In the genomic region with DNA sequence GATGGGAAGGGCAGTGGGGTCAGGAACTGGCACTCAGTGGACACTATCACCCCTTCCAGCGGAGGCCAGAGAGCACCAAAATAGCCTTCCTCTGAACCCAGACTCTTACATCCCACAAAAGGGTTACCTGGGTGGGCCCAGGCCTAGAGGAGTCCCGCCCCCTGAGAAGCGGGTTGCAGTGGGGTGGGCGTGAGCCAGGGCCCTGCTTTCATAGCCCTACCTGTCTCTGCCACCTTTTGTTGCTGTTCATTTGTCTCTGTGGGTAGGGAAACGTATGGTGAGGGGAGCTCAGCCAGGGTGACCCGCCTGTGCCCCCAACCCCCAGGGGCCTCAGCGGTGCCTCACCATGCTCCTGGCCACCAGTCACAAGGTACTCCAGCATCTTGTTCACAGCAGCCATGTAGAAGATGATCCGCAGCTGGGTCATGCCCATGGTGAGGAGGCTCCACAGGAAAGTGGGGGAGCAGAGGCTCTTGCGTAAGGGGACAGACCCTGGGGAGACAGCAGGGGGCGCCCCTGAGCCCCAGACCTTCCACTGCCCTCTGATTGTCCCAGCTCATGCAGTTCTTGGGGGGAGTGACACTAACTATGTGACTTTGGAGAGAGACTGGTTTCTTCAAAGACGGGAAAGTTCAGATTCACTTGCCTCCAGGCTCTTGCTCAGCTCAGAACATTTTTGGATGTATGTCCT, we compare ENCODE assay signal across 10 cellular contexts. TPM values are rescaled to one million over a fixed set of nuclear protein-coding genes. Genes with fewer than 3 reads are reported as not detected.
DNase-seq lines count a peak whose midpoint lies in the region; ATAC-seq, FAIRE-seq and TF ChIP-seq lines count a peak whose summit lies in the region.
"Had no signal": no experiment of that assay in that cellular context is flagged by ENCODE, and none has a peak within 500 bp of the region (broad histone marks: within the 10 kb centered on the region; RNA-seq: fewer than 3 reads in every experiment).

No MANE protein-coding gene starts in this region.

- peaks cover 78% of the 10 kb centered on the region; the same call in 2 of the 3 replicates for H3K36me3 ChIP-seq in K562 (ENCODE audit: control insufficient read depth, insufficient read depth, low read length)
- H3K36me3 ChIP-seq in lung (ENCODE audit: control insufficient read depth in 2 of 2, insufficient read depth in 2 of 2, low read length in 2 of 2) = peaks cover 0 to 28% of the 10 kb centered on the region in 2 donors

- H3K4me2 ChIP-seq in K562 (ENCODE audit: insufficient read depth, low read length) = no peak overlapping the region

- H3K79me2 ChIP-seq in K562 (ENCODE audit: control insufficient read depth, insufficient read depth, low read length) = no peaks in the 10 kb centered on the region

- H3K27ac ChIP-seq in K562 (ENCODE audit: extremely low read depth, low read depth, low read length) (no peak overlapping the region), lung (ENCODE audit: low read depth in 1 of 2, low read length in 1 of 2) (no peak overlapping the region)

- H3K4me1 ChIP-seq in K562 (replicated peaks in 1 of 2; ENCODE audit: control insufficient read depth in 2 of 2, insufficient read depth in 2 of 2, low read length in 2 of 2) (peaks cover 0 to 7% of the 10 kb centered on the region in 2 experiments; a peak in 2 of 5 replicates), lung (ENCODE audit: control insufficient read depth in 2 of 2, insufficient read depth in 2 of 2, low read length in 2 of 2) (no peaks in the 10 kb centered on the region)

- no peak overlapping the region for H2AFZ ChIP-seq in K562 (ENCODE audit: low read depth, low read length)

- TF ChIP-seq CTCF in K562 (IDR thresholded peaks at IDR 0.05 in 2 of 3, conservative IDR thresholded peaks at IDR 0.05 in 1 of 3; ENCODE audit: insufficient read depth in 2 of 3, low read depth in 1 of 3, low read length in 3 of 3) (peak; percentile 80 to 93 (median 82)), lung (IDR thresholded peaks at IDR 0.05; ENCODE audit: control extremely low read depth, extremely low read depth) (no peak)

- DNase-seq in AG08395 (ENCODE audit: low spot score) (peak; percentile 48), K562 (ENCODE audit: extremely low read depth in 1 of 4, low spot score in 3 of 4) (peak; percentile 68 to 76 (median 74)), lung (ENCODE audit: low spot score) (no peak), NCI-H128 (lab: John Stamatoyannopoulos, UW; ENCODE audit: unreplicated experiment) (no peak), kidney glomerular epithelial cell (lab: John Stamatoyannopoulos, UW) (no peak), T1000 (lab: John Stamatoyannopoulos, UW) (no peak)

- TF ChIP-seq POLR2A in K562 (conservative IDR thresholded peaks at IDR 0.05) = no peak

- TF ChIP-seq EP300 in K562 (IDR thresholded peaks at IDR 0.05; ENCODE audit: low read length) = no peak

- H3K9me3 ChIP-seq in K562 (replicated peaks; ENCODE audit: control insufficient read depth, insufficient read depth, low read depth, low read length) = no peaks in the 10 kb centered on the region
- H3K9me3 ChIP-seq in lung (ENCODE audit: control insufficient read depth in 2 of 2, insufficient read depth in 1 of 2, low read length in 1 of 2) = no peaks in the 10 kb centered on the region

- POLR2A ChIA-PET in K562 (lab: Yijun Ruan, JAX) = interaction anchor here (0.7 to 1.1 kb wide), 3 partner anchors 28 to 119 kb away, joined by 3 to 4 read pairs (median 4); no protein-coding TSS in a partner anchor

- WGBS in K562 (ENCODE audit: insufficient coverage, low coverage, missing lambda C conversion rate) = 81% methylated on average over 11 of the region's 11 CpGs
- WGBS in lung, 2 donors = 81 to 83% methylated on average over 11 of the region's 11 CpGs

- ATAC-seq in GM18909 (IDR thresholded peaks at IDR 0.05; ENCODE audit: poor library complexity, unreplicated experiment) = peak; percentile 41
- peak; percentile 77 for ATAC-seq in SK-N-SH treated with all-trans-retinoic acid at 6 μM for 48 hours
- ATAC-seq in K562 = peak; percentile 81
- ATAC-seq in lung (ENCODE audit: insufficient read depth, low FRiP score) = peak; percentile 37

- peak; percentile 43 to 70 for TF ChIP-seq RAD21 in K562 (CRISPR knock-in tag; conservative IDR thresholded peaks at IDR 0.05 in 1 of 2, IDR thresholded peaks at IDR 0.05 in 1 of 2)

- intact Hi-C loops in K562 (cut with micrococcal nuclease) = loop anchor here (5.0 kb wide), 1 partner anchor 34 kb away; no protein-coding TSS in a partner anchor

- 0 out of 2 replicates have a peak, but pooled peaks cover 3% of the 10 kb centered on the region for H4K20me1 ChIP-seq in K562 (replicated peaks; ENCODE audit: control insufficient read depth, insufficient read depth, low read length)

- in situ Hi-C loops in K562 (cut with MboI) = loop anchor here (5.0 kb wide), 1 partner anchor 36 kb away; no protein-coding TSS in a partner anchor

- peak; percentile 83 for FAIRE-seq in K562 (lab: Jason Lieb, UNC)
- FAIRE-seq: endometrium had no signal

- CTCF ChIA-PET in K562 (lab: Yijun Ruan, JAX; ENCODE audit: low intra/inter-chr PET ratio) = interaction anchor here (0.6 to 5.1 kb wide), 5 partner anchors 29 to 154 kb away, joined by 3 to 51 read pairs (median 4); no protein-coding TSS in a partner anchor

- H3K9me1 ChIP-seq in K562 (ENCODE audit: control insufficient read depth, insufficient read depth, low read length) = no peaks in the 10 kb centered on the region

- no TSS peak for BruUV-seq in K562 (replicated peaks; lab: Mats Ljungman, UMichigan)

- no peak overlapping the region; a peak in 1 of 4 replicates for H3K9ac ChIP-seq in K562 (ENCODE audit: insufficient read depth in 1 of 2, low read depth in 2 of 2, low read length in 2 of 2)

- H3K27me3 ChIP-seq in K562 (ENCODE audit: control insufficient read depth in 2 of 2, insufficient read depth in 2 of 2, low read length in 2 of 2) (no peaks in the 10 kb centered on the region), lung (ENCODE audit: control insufficient read depth, insufficient read depth) (no peaks in the 10 kb centered on the region)

- H3K4me3 ChIP-seq in K562 (no peak overlapping the region), lung (no peak overlapping the region)

RNA-seq across cellular contexts. Expression of a gene that starts 24.0 kb away (rescaled TPM):
- 70.0 and 187 TPM in 2 replicates for total RNA-seq in K562 (2011; cell fraction: chromatin; rRNA removed; ENCODE audit: low replicate concordance)
- 140 and 142 TPM in 2 replicates for total RNA-seq in K562 (2011; cell fraction: nucleolus; rRNA removed)
- 97.5 and 106 TPM in 2 replicates for total RNA-seq in K562 (2011; cell fraction: nucleoplasm; rRNA removed)
- total RNA-seq in K562 (2014; rRNA removed) (32.0 and 36.4 TPM in 2 replicates), K562 (2014; rRNA removed; fragmentation: Illumina TruSeq; extraction: Trizol) (14.8 and 17.3 TPM in 2 replicates), K562 (2015; rRNA removed; fragmentation: Illumina TruSeq; extraction: Trizol) (16.1 and 17.8 TPM in 2 replicates), K562 (2021) (41.8 and 42.9 TPM in 2 replicates), lung (10 to 100 TPM; 18.5 to 18.7 TPM)
- polyA plus RNA-seq in K562 (2011; rRNA removed) (24.6 and 30.6 TPM in 2 replicates), K562 (2014; fragmentation: Illumina TruSeq; extraction: Trizol) (33.4 and 37.3 TPM in 2 replicates), K562 (2014; fragmentation: Nextera tagmentation; extraction: Ambion mirVana) (1 to 10 TPM; 2.6 to 3.8 TPM), K562 (2014; rRNA removed) (29.9 and 30.6 TPM in 2 replicates), lung (10 to 100 TPM; 10.3 to 14.8 TPM)
- polyA plus RNA-seq in K562 (2011; cell fraction: cytosol; rRNA removed) = 32.9 and 51.5 TPM in 2 replicates
- 72.6 and 94.2 TPM in 2 replicates for polyA plus RNA-seq in K562 (2011; cell fraction: nucleus; rRNA removed)
- 24.9 and 86.3 TPM in 2 replicates for polyA plus RNA-seq in K562 (2012)
- polyA minus RNA-seq in K562 (2011; rRNA and poly(A)+ RNA removed) = 23.7 and 32.9 TPM in 2 replicates
- polyA minus RNA-seq in K562 (2011; cell fraction: cytosol; rRNA and poly(A)+ RNA removed) = 24.3 and 29.1 TPM in 2 replicates
- polyA minus RNA-seq in K562 (2011; cell fraction: nucleus; rRNA and poly(A)+ RNA removed) = 38.5 and 48.2 TPM in 2 replicates

RNA-seq across cellular contexts. Expression of a gene that starts 31.2 kb away (rescaled TPM):
- total RNA-seq in K562 (2011; cell fraction: chromatin; rRNA removed; ENCODE audit: low replicate concordance) = not detected in 2 replicates
- total RNA-seq in K562 (2011; cell fraction: nucleolus; rRNA removed) = 0.50 and 0.53 TPM in 2 replicates
- 0.46 and 1.2 TPM in 2 replicates for total RNA-seq in K562 (2011; cell fraction: nucleoplasm; rRNA removed)
- total RNA-seq in K562 (2014; rRNA removed) (0.29 TPM in 1 of 2 replicates, not detected in the other), K562 (2014; rRNA removed; fragmentation: Illumina TruSeq; extraction: Trizol) (not detected in 2 replicates), K562 (2015; rRNA removed; fragmentation: Illumina TruSeq; extraction: Trizol) (0.07 TPM in 1 of 2 replicates, not detected in the other), K562 (2021) (1.8 and 1.9 TPM in 2 replicates), lung (1 to 10 TPM in 1 of 2 donors, under 1 TPM in 1; 0.31 to 4.8 TPM)
- polyA plus RNA-seq in K562 (2011; rRNA removed) (0.06 and 0.30 TPM in 2 replicates), K562 (2014; fragmentation: Illumina TruSeq; extraction: Trizol) (0.34 and 1.1 TPM in 2 replicates), K562 (2014; fragmentation: Nextera tagmentation; extraction: Ambion mirVana) (not detected), K562 (2014; rRNA removed) (0.69 and 0.82 TPM in 2 replicates), lung (1 to 10 TPM; 1.5 to 1.8 TPM)
- 0.07 and 0.21 TPM in 2 replicates for polyA plus RNA-seq in K562 (2011; cell fraction: cytosol; rRNA removed)
- 0.25 and 0.47 TPM in 2 replicates for polyA plus RNA-seq in K562 (2011; cell fraction: nucleus; rRNA removed)
- polyA plus RNA-seq in K562 (2012) = 1.5 and 5.3 TPM in 2 replicates
- not detected in 2 replicates for polyA minus RNA-seq in K562 (2011; rRNA and poly(A)+ RNA removed)
- polyA minus RNA-seq in K562 (2011; cell fraction: cytosol; rRNA and poly(A)+ RNA removed) = not detected in 2 replicates
- 0.54 TPM in 1 of 2 replicates, not detected in the other for polyA minus RNA-seq in K562 (2011; cell fraction: nucleus; rRNA and poly(A)+ RNA removed)

RNA-seq across cellular contexts. Expression of a gene that starts 39.0 kb away (rescaled TPM):
- total RNA-seq in K562 (2011; cell fraction: chromatin; rRNA removed; ENCODE audit: low replicate concordance) = 16.6 and 31.9 TPM in 2 replicates
- total RNA-seq in K562 (2011; cell fraction: nucleolus; rRNA removed) = 45.1 and 48.4 TPM in 2 replicates
- 37.1 and 40.2 TPM in 2 replicates for total RNA-seq in K562 (2011; cell fraction: nucleoplasm; rRNA removed)
- total RNA-seq in K562 (2014; rRNA removed) = 172 and 189 TPM in 2 replicates
- 86.1 and 109 TPM in 2 replicates for total RNA-seq in K562 (2014; rRNA removed; fragmentation: Illumina TruSeq; extraction: Trizol)
- total RNA-seq in K562 (2015; rRNA removed; fragmentation: Illumina TruSeq; extraction: Trizol) = 119 and 130 TPM in 2 replicates
- total RNA-seq in K562 (2021) = 159 and 166 TPM in 2 replicates
- 133 and 155 TPM in 2 replicates for polyA plus RNA-seq in K562 (2011; rRNA removed)
- 183 and 188 TPM in 2 replicates for polyA plus RNA-seq in K562 (2011; cell fraction: cytosol; rRNA removed)
- 68.3 and 76.8 TPM in 2 replicates for polyA plus RNA-seq in K562 (2011; cell fraction: nucleus; rRNA removed)
- polyA plus RNA-seq in K562 (2012) = 64.2 and 162 TPM in 2 replicates
- polyA plus RNA-seq in K562 (2014; fragmentation: Illumina TruSeq; extraction: Trizol) = 158 and 183 TPM in 2 replicates
- polyA plus RNA-seq in K562 (2014; fragmentation: Nextera tagmentation; extraction: Ambion mirVana) = 100 to 1,000 TPM; 493 to 553 TPM
- 199 and 222 TPM in 2 replicates for polyA plus RNA-seq in K562 (2014; rRNA removed)
- polyA minus RNA-seq in K562 (2011; rRNA and poly(A)+ RNA removed) = 67.5 and 72.6 TPM in 2 replicates
- 17.3 and 37.4 TPM in 2 replicates for polyA minus RNA-seq in K562 (2011; cell fraction: cytosol; rRNA and poly(A)+ RNA removed)
- polyA minus RNA-seq in K562 (2011; cell fraction: nucleus; rRNA and poly(A)+ RNA removed) = 13.5 and 21.9 TPM in 2 replicates
- 10 to 100 TPM; 10.4 to 46.5 TPM for total RNA-seq in lung
- 10 to 100 TPM; 45.1 to 64.7 TPM for polyA plus RNA-seq in lung

RNA-seq across cellular contexts. Expression of a gene that starts 45.9 kb away (rescaled TPM):
- total RNA-seq in K562 (2011; cell fraction: chromatin; rRNA removed; ENCODE audit: low replicate concordance) = not detected in 2 replicates
- total RNA-seq in K562 (2011; cell fraction: nucleolus; rRNA removed) = not detected in 2 replicates
- not detected in 2 replicates for total RNA-seq in K562 (2011; cell fraction: nucleoplasm; rRNA removed)
- total RNA-seq in K562 (2014; rRNA removed) (not detected in 2 replicates), K562 (2014; rRNA removed; fragmentation: Illumina TruSeq; extraction: Trizol) (not detected in 2 replicates), K562 (2015; rRNA removed; fragmentation: Illumina TruSeq; extraction: Trizol) (not detected in 2 replicates), K562 (2021) (not detected in 2 replicates), lung (not detected)
- polyA plus RNA-seq in K562 (2011; rRNA removed) (not detected in 2 replicates), K562 (2014; fragmentation: Illumina TruSeq; extraction: Trizol) (not detected in 2 replicates), K562 (2014; fragmentation: Nextera tagmentation; extraction: Ambion mirVana) (not detected), K562 (2014; rRNA removed) (not detected in 2 replicates), lung (not detected)
- not detected in 2 replicates for polyA plus RNA-seq in K562 (2011; cell fraction: cytosol; rRNA removed)
- polyA plus RNA-seq in K562 (2011; cell fraction: nucleus; rRNA removed) = not detected in 2 replicates
- 0.30 TPM in 1 of 2 replicates, not detected in the other for polyA plus RNA-seq in K562 (2012)
- polyA minus RNA-seq in K562 (2011; rRNA and poly(A)+ RNA removed) = not detected in 2 replicates
- not detected in 2 replicates for polyA minus RNA-seq in K562 (2011; cell fraction: cytosol; rRNA and poly(A)+ RNA removed)
- polyA minus RNA-seq in K562 (2011; cell fraction: nucleus; rRNA and poly(A)+ RNA removed) = not detected in 2 replicates
- total RNA-seq: subcutaneous adipose tissue had no signal

Comparison
In these comparisons a context has a peak if more than half of its experiments do, and no peak if none do; other contexts are left out.
1. DNase-seq: peak in AG08395 (single experiment) and K562 (4 of 4); none in lung (single experiment), NCI-H128 (single experiment), kidney glomerular epithelial cell (single experiment) and T1000 (single experiment).
2. Peak in every context shown above with its lines, with median percentiles within 50 percentile points of each other: ATAC-seq.